In genomic region chr7:73622909-73623797, GRCh38 we compare ENCODE assay signal across 9 cellular contexts. TPM values are rescaled to one million over a fixed set of nuclear protein-coding genes. Genes with fewer than 3 reads are reported as not detected.
A peak's percentile ranks its signal among the peaks of the same experiment; 100 is the strongest.
DNase-seq lines count a peak whose midpoint lies in the region; ATAC-seq and TF ChIP-seq lines count a peak whose summit lies in the region.
"Had no signal": no experiment of that assay in that cellular context is flagged by ENCODE, and none has a peak within 500 bp of the region (broad histone marks: within the 10 kb centered on the region; RNA-seq: fewer than 3 reads in every experiment).

No MANE protein-coding gene starts in this region.

- peak overlapping the region; percentile 68 for H2AFZ ChIP-seq in parathyroid adenoma

- H3K4me1 ChIP-seq in heart right ventricle, result peaks cover 0 to 22% (median 20%) of the 10 kb centered on the region in 9 donors
- peaks cover 5% of the 10 kb centered on the region for H3K4me1 ChIP-seq in parathyroid adenoma

- H3K27me3 ChIP-seq in heart right ventricle (peaks cover 8 to 79% (median 68%) of the 10 kb centered on the region in 7 donors), parathyroid adenoma (ENCODE audit: control insufficient read depth, insufficient read depth, low read length) (no peaks in the 10 kb centered on the region)

- peak overlapping the region in 9 of 10 donors; percentile 24 to 56 (median 49) for H3K4me3 ChIP-seq in heart right ventricle
- peak overlapping the region; percentile 73 for H3K4me3 ChIP-seq in parathyroid adenoma (ENCODE audit: low read depth, low read length)

- peak overlapping the region; percentile 70 for H3K4me2 ChIP-seq in parathyroid adenoma (ENCODE audit: low read length)

- 2 to 4% methylated on average over 54 to 58 of the region's 58 CpGs for WGBS in heart right ventricle, 2 donors

- peak; percentile 70 for DNase-seq in ELF-1 (ENCODE audit: low read depth, low spot score)
- peak; percentile 63 for DNase-seq in NCI-H69 (lab: John Stamatoyannopoulos, UW)
- peak in 1 of 2 donors; percentile 54 for DNase-seq in heart right ventricle
- no peak for DNase-seq in NCI-H1930 (lab: John Stamatoyannopoulos, UW)
- DNase-seq in NCI-H2081 (lab: John Stamatoyannopoulos, UW), result no peak
- no peak for DNase-seq in GM19240 (ENCODE audit: insufficient read length, low spot score)
- DNase-seq: NCI-H187 had no signal

- TF ChIP-seq CTCF in heart right ventricle (IDR thresholded peaks at IDR 0.05) (no peak), parathyroid adenoma (IDR thresholded peaks at IDR 0.05) (no peak)

- H3K9me3 ChIP-seq in heart right ventricle (no peaks in the 10 kb centered on the region), parathyroid adenoma (ENCODE audit: control insufficient read depth, low read length) (no peaks in the 10 kb centered on the region)

- intact Hi-C loops in heart right ventricle (cut with DNase I), result no loop called here

- no peak overlapping the region for H3K27ac ChIP-seq in heart right ventricle
- H3K27ac ChIP-seq in parathyroid adenoma, result no peak overlapping the region

- H3K36me3 ChIP-seq in heart right ventricle, result no peaks in the 10 kb centered on the region
- H3K36me3 ChIP-seq in parathyroid adenoma (ENCODE audit: control insufficient read depth, insufficient read depth, low read length), result no peaks in the 10 kb centered on the region

- ATAC-seq in heart right ventricle (peak in 5 of 8 donors; percentile 31 to 66 (median 43)), HG03095 (IDR thresholded peaks at IDR 0.05; ENCODE audit: unreplicated experiment) (no peak)

- no peaks in the 10 kb centered on the region for H3K79me2 ChIP-seq in parathyroid adenoma

- peak overlapping the region; percentile 17 for H3K9ac ChIP-seq in parathyroid adenoma

RNA-seq across cellular contexts. Expression of gene MLXIPL, which starts 1.2 kb away (rescaled TPM):
- 1 to 10 TPM in 5 of 10 donors, under 1 TPM in 3, not detected in 2; 0.28 to 8.5 (median 1.9) TPM for total RNA-seq in heart right ventricle
- polyA plus RNA-seq in heart right ventricle, result 10 to 100 TPM in 1 of 2 donors, 1 to 10 TPM in 1; 2.8 to 22.8 TPM

RNA-seq across cellular contexts. Expression of gene VPS37D, which starts 44.5 kb away (rescaled TPM):
- total RNA-seq in heart right ventricle, result 1 to 10 TPM; 1.1 to 3.6 (median 2.2) TPM
- 1 to 10 TPM; 1.2 to 1.4 TPM for polyA plus RNA-seq in heart right ventricle

RNA-seq across cellular contexts. Expression of gene TBL2, which starts 44.8 kb away (rescaled TPM):
- 10 to 100 TPM in 7 of 10 donors, 1 to 10 TPM in 3; 7.7 to 20.6 (median 10.4) TPM for total RNA-seq in heart right ventricle
- 10 to 100 TPM in 1 of 2 donors, 1 to 10 TPM in 1; 6.9 to 22.1 TPM for polyA plus RNA-seq in heart right ventricle

Comparison
In these comparisons a context has a peak if more than half of its experiments do, and no peak if none do; other contexts are left out.
1. DNase-seq: peak in ELF-1 (single experiment) and NCI-H69 (single experiment); none in NCI-H1930 (0 of 2), NCI-H2081 (0 of 2) and GM19240 (single experiment).